ENCODE assay signal across 8 cellular contexts in genomic region chrX:51336584-51336983, GRCh38. TPM values are rescaled to one million over a fixed set of nuclear protein-coding genes. Genes with fewer than 3 reads are reported as not detected.
DNase-seq lines count a peak whose midpoint lies in the region; ATAC-seq and TF ChIP-seq lines count a peak whose summit lies in the region.

No MANE protein-coding gene starts in this region.

- no peaks in the 10 kb centered on the region for H3K36me3 ChIP-seq in heart left ventricle
- no peaks in the 10 kb centered on the region for H3K36me3 ChIP-seq in smooth muscle cell (ENCODE audit: low read depth)

- CTCF ChIA-PET in activated CD8-positive, alpha-beta T cell treated with anti-CD3 and anti-CD28 coated beads, Interleukin-2, amount 10 ng/mL, durations not matched to agents 7 days and 5 days (lab: Charles Lee) = interaction anchor here (0.8 to 3.8 kb wide), 8 partner anchors 9 to 188 kb away, joined by 3 to 54 read pairs (median 4); no protein-coding TSS in a partner anchor

- peak; percentile 29 to 60 (median 51) for TF ChIP-seq CTCF in heart left ventricle (IDR thresholded peaks at IDR 0.05)
- peak; percentile 37 for TF ChIP-seq CTCF in smooth muscle cell (IDR thresholded peaks at IDR 0.05; ENCODE audit: borderline replicate concordance, insufficient read depth, poor library complexity, severe bottlenecking)

- H3F3A ChIP-seq in smooth muscle cell (ENCODE audit: low read depth) = no peaks in the 10 kb centered on the region

- no peak for TF ChIP-seq POLR2A in heart left ventricle (IDR thresholded peaks at IDR 0.05)

- no peak overlapping the region for H3K4me2 ChIP-seq in smooth muscle cell

- H3K9ac ChIP-seq in smooth muscle cell (ENCODE audit: low read depth) = no peak overlapping the region

- intact Hi-C loops in heart left ventricle (cut with DNase I) = loop anchor here in 9 of 10 donors (2.0 to 10.0 kb wide), 7 partner anchors 78 to 126 kb away; no protein-coding TSS in a partner anchor

- DNase-seq in Caki2 (ENCODE audit: low read depth) (peak; percentile 19), NCI-H1092 treated with DMSO at 0.1 percent for 48 hours (lab: John Stamatoyannopoulos, UW) (peak; percentile 52), heart left ventricle (peak in 1 of 5 donors; percentile 13), smooth muscle cell (lab: John Stamatoyannopoulos, UW; ENCODE audit: unreplicated experiment) (no peak), NCI-H187 treated with DMSO at 0.1 percent for 48 hours (lab: John Stamatoyannopoulos, UW) (no peak)
- peak; percentile 37 for DNase-seq in activated CD8-positive, alpha-beta T cell treated with anti-CD3 and anti-CD28 coated beads, Interleukin-2, amount 10 ng/mL, durations not matched to agents 7 days and 5 days

- in situ Hi-C loops in Caki2 (cut with HindIII; ENCODE audit: low pct_unique_long_range_greater_than_20kb, low sequenced_read_pairs) = no loop called here

- H3K4me3 ChIP-seq in heart left ventricle (no peak overlapping the region), smooth muscle cell (no peak overlapping the region)

- no peaks in the 10 kb centered on the region for H4K20me1 ChIP-seq in smooth muscle cell (ENCODE audit: low read depth)

- no peaks in the 10 kb centered on the region for H3K36me3 Mint-ChIP-seq in activated CD8-positive, alpha-beta T cell treated with anti-CD3 and anti-CD28 coated beads, Interleukin-2, amount 10 ng/mL, durations not matched to agents 7 days and 5 days (ENCODE audit: low read depth)

- H2AFZ ChIP-seq in smooth muscle cell (ENCODE audit: low read depth) = no peak overlapping the region

- H3K4me3 Mint-ChIP-seq in activated CD8-positive, alpha-beta T cell treated with anti-CD3 and anti-CD28 coated beads, Interleukin-2, amount 10 ng/mL, durations not matched to agents 7 days and 5 days = no peak overlapping the region

- H3K9me3 ChIP-seq in heart left ventricle = peaks cover 0 to 4% (median 0%) of the 10 kb centered on the region in 12 donors
- H3K9me3 ChIP-seq in smooth muscle cell (replicated peaks; ENCODE audit: low read depth) = no peaks in the 10 kb centered on the region

- H3K4me1 Mint-ChIP-seq in activated CD8-positive, alpha-beta T cell treated with anti-CD3 and anti-CD28 coated beads, Interleukin-2, amount 10 ng/mL, durations not matched to agents 7 days and 5 days (ENCODE audit: low read depth) = peaks cover 8% of the 10 kb centered on the region

- H3K9me3 Mint-ChIP-seq in activated CD8-positive, alpha-beta T cell treated with anti-CD3 and anti-CD28 coated beads, Interleukin-2, amount 10 ng/mL, durations not matched to agents 7 days and 5 days (ENCODE audit: insufficient read depth) = no peaks in the 10 kb centered on the region

- POLR2A ChIA-PET in activated CD8-positive, alpha-beta T cell treated with anti-CD3 and anti-CD28 coated beads, Interleukin-2, amount 10 ng/mL, durations not matched to agents 7 days and 5 days (lab: Charles Lee) = no interaction called here

- no peak overlapping the region for H3K27ac Mint-ChIP-seq in activated CD8-positive, alpha-beta T cell treated with anti-CD3 and anti-CD28 coated beads, Interleukin-2, amount 10 ng/mL, durations not matched to agents 7 days and 5 days

- H3K27ac ChIP-seq in heart left ventricle (no peak overlapping the region), smooth muscle cell (ENCODE audit: low read depth) (no peak overlapping the region)

- ATAC-seq in GM18868 (IDR thresholded peaks at IDR 0.05; ENCODE audit: unreplicated experiment) (peak; percentile 74), heart left ventricle (peak in 3 of 4 donors; percentile 52 to 78 (median 63)), HG02588 (IDR thresholded peaks at IDR 0.05; ENCODE audit: unreplicated experiment) (no peak)
- ATAC-seq in activated CD8-positive, alpha-beta T cell treated with anti-CD3 and anti-CD28 coated beads, Interleukin-2, amount 10 ng/mL, durations not matched to agents 7 days and 5 days = no peak

- H3K27me3 Mint-ChIP-seq in activated CD8-positive, alpha-beta T cell treated with anti-CD3 and anti-CD28 coated beads, Interleukin-2, amount 10 ng/mL, durations not matched to agents 7 days and 5 days (ENCODE audit: low read depth) = peaks cover 2% of the 10 kb centered on the region

- peaks cover 0 to 6% (median 0%) of the 10 kb centered on the region in 12 donors for H3K4me1 ChIP-seq in heart left ventricle
- H3K4me1 ChIP-seq in smooth muscle cell (ENCODE audit: low read depth) = peaks cover 6% of the 10 kb centered on the region

- 7 to 22% (median 14%) methylated on average over 3 of the region's 3 CpGs for WGBS in heart left ventricle, 4 donors
- WGBS in smooth muscle cell (ENCODE audit: low lambda C conversion rate) = 33% methylated on average over 3 of the region's 3 CpGs

- no peaks in the 10 kb centered on the region for H3K79me2 ChIP-seq in smooth muscle cell (ENCODE audit: low read depth)

- H3K27me3 ChIP-seq in heart left ventricle (peaks cover 0 to 32% (median 0%) of the 10 kb centered on the region in 9 donors), smooth muscle cell (ENCODE audit: low read depth) (no peaks in the 10 kb centered on the region)

RNA-seq across cellular contexts. Expression of gene NUDT10, which starts 4.0 kb away (rescaled TPM):
- total RNA-seq in Caki2 (2014; rRNA removed; shearing (Covaris generic); ENCODE audit: low replicate concordance) = 1.9 and 6.6 TPM in 2 replicates
- total RNA-seq in activated CD8-positive, alpha-beta T cell treated with anti-CD3 and anti-CD28 coated beads, Interleukin-2, amount 10 ng/mL, durations not matched to agents 7 days and 5 days = 1 to 10 TPM in 1 of 2 experiments, under 1 TPM in 1; 0.99 to 1.2 TPM
- total RNA-seq in heart left ventricle (under 1 TPM in 3 of 9 donors, not detected in 6; 0.20 to 0.27 (median 0.24) TPM), smooth muscle cell (2.8 and 3.2 TPM in 2 replicates)
- polyA plus RNA-seq in heart left ventricle (under 1 TPM; 0.18 to 0.34 TPM), smooth muscle cell (3.8 and 4.5 TPM in 2 replicates)

Comparison
In these comparisons a context has a peak if more than half of its experiments do, and no peak if none do; other contexts are left out.
1. DNase-seq: peak in Caki2 (single experiment), NCI-H1092 treated with DMSO at 0.1 percent for 48 hours (single experiment) and activated CD8-positive, alpha-beta T cell treated with anti-CD3 and anti-CD28 coated beads, Interleukin-2, amount 10 ng/mL, durations not matched to agents 7 days and 5 days (single experiment); none in smooth muscle cell (single experiment) and NCI-H187 treated with DMSO at 0.1 percent for 48 hours (single experiment).
2. ATAC-seq: peak in GM18868 (single experiment) and heart left ventricle (3 of 4); none in activated CD8-positive, alpha-beta T cell treated with anti-CD3 and anti-CD28 coated beads, Interleukin-2, amount 10 ng/mL, durations not matched to agents 7 days and 5 days (single experiment) and HG02588 (single experiment).